Comparison of ENCODE assay signal across 27 cellular contexts in the genomic region with DNA sequence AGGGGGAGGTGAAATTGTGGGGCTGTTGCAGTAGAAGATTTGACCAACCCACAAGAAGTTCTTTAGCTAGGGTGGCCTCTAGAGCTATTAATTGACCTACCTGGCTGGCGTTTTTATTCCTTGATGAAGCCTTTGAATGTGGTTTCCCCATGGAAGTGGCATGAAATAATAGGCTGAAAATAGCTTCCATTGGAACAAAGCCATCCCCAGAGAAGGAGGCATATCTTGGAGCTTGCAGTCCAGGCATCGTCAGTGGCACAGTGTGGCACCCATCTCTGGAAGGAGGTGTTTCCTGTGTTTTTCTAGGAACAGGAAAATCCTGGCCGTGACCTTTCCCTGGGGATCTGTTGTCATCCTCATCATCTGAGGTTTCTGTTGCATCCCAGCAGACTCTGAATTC.
"Had no signal": no experiment of that assay in that cellular context is flagged by ENCODE, and none has a peak within 500 bp of the region (broad histone marks: within the 10 kb centered on the region; RNA-seq: fewer than 3 reads in every experiment).

No MANE protein-coding gene starts in this region.

- ATAC-seq: left lobe of liver; naive thymus-derived CD4-positive, alpha-beta T cell; natural killer cell treated with Interleukin-12 subunit alpha and Interleukin-12 subunit beta and Interleukin-15 and Interleukin-18, amount 100 ng/mL, for 72 hours; right cardiac atrium; sciatic nerve; stimulated activated naive B cell treated with anti-CD40 and anti-IgM and Interleukin-4, amounts not matched to agents 10 μg/mL and 1 μg/mL and 100 μg/mL, for 72 hours; stimulated activated naive CD8-positive, alpha-beta T cell treated with anti-CD3 and anti-CD28 coated beads, Interleukin-15, Interleukin-2, amounts not matched to agents 100 U/mL and 50 U/mL, for 24 hours; upper lobe of right lung had no signal

- H3K36me3 Mint-ChIP-seq: naive thymus-derived CD4-positive, alpha-beta T cell; natural killer cell treated with Interleukin-12 subunit alpha and Interleukin-12 subunit beta and Interleukin-15 and Interleukin-18, amount 100 ng/mL, for 72 hours; stimulated activated naive B cell treated with anti-CD40 and anti-IgM and Interleukin-4, amounts not matched to agents 10 μg/mL and 1 μg/mL and 100 μg/mL, for 72 hours had no signal

- H3K27ac Mint-ChIP-seq: naive thymus-derived CD4-positive, alpha-beta T cell; natural killer cell treated with Interleukin-12 subunit alpha and Interleukin-12 subunit beta and Interleukin-15 and Interleukin-18, amount 100 ng/mL, for 72 hours; progenitor cell of endocrine pancreas; stimulated activated naive B cell treated with anti-CD40 and anti-IgM and Interleukin-4, amounts not matched to agents 10 μg/mL and 1 μg/mL and 100 μg/mL, for 72 hours had no signal

- H3K4me3 Mint-ChIP-seq: naive thymus-derived CD4-positive, alpha-beta T cell; natural killer cell treated with Interleukin-12 subunit alpha and Interleukin-12 subunit beta and Interleukin-15 and Interleukin-18, amount 100 ng/mL, for 72 hours; stimulated activated naive B cell treated with anti-CD40 and anti-IgM and Interleukin-4, amounts not matched to agents 10 μg/mL and 1 μg/mL and 100 μg/mL, for 72 hours had no signal

- H3K4me3 ChIP-seq: heart right ventricle, hepatocyte, lung, ovary, skin epidermis, stomach, testis, thyroid gland, transverse colon, upper lobe of right lung had no signal

- H3K79me2 ChIP-seq: hepatocyte had no signal

- H3K4me1 ChIP-seq: heart right ventricle, stomach, testis, thyroid gland, transverse colon, upper lobe of right lung had no signal

- H3K4me2 ChIP-seq: hepatocyte had no signal

- H3K9me3 ChIP-seq: heart right ventricle, ovary, stomach, testis, thyroid gland, transverse colon, upper lobe of right lung had no signal

- H3K36me3 ChIP-seq: heart right ventricle, ovary, stomach, thyroid gland, transverse colon, upper lobe of right lung had no signal

- FAIRE-seq: urothelium cell line had no signal

- H2AFZ ChIP-seq: hepatocyte had no signal

- H3K9me3 Mint-ChIP-seq: naive thymus-derived CD4-positive, alpha-beta T cell; natural killer cell treated with Interleukin-12 subunit alpha and Interleukin-12 subunit beta and Interleukin-15 and Interleukin-18, amount 100 ng/mL, for 72 hours had no signal

- H3K27ac ChIP-seq: heart right ventricle, hepatocyte, ovary, skin epidermis, stomach, testis, thyroid gland, transverse colon, upper lobe of right lung had no signal

- H3K4me1 Mint-ChIP-seq: naive thymus-derived CD4-positive, alpha-beta T cell; stimulated activated naive B cell treated with anti-CD40 and anti-IgM and Interleukin-4, amounts not matched to agents 10 μg/mL and 1 μg/mL and 100 μg/mL, for 72 hours had no signal

- DNase-seq: glutamatergic neuron; islet precursor cell; kidney glomerular epithelial cell; left cardiac atrium; naive thymus-derived CD4-positive, alpha-beta T cell; ovary; right cardiac atrium; stimulated activated CD4-positive, alpha-beta T cell treated with anti-CD3 and anti-CD28 coated beads, Interleukin-12 subunit alpha, Interleukin-12 subunit beta, amount 100 ng/mL, for 4 hours; stimulated activated CD4-positive, alpha-beta T cell treated with anti-CD3 and anti-CD28 coated beads, Interleukin-15, amount 100 ng/mL, for 24 hours; stimulated activated CD4-positive, alpha-beta T cell treated with anti-CD3 and anti-CD28 coated beads, Interleukin-2, amount 100 ng/mL, for 24 hours; stimulated activated CD4-positive, alpha-beta T cell treated with anti-CD3 and anti-CD28 coated beads, Interleukin-4, amount 100 ng/mL, for 1 hour; stimulated activated naive B cell treated with anti-CD40 and anti-IgM and Interleukin-4, amounts not matched to agents 10 μg/mL and 1 μg/mL and 100 μg/mL, for 72 hours; stimulated activated naive CD8-positive, alpha-beta T cell treated with anti-CD3 and anti-CD28 coated beads, Interleukin-15, Interleukin-2, amounts not matched to agents 100 U/mL and 50 U/mL, for 24 hours; stomach; testis; thyroid gland; transverse colon; upper lobe of right lung had no signal

- H3K27me3 ChIP-seq: heart right ventricle, hepatocyte, ovary, stomach, testis, thyroid gland, transverse colon, upper lobe of right lung had no signal
